20 cellular contexts compared by ENCODE assay signal in the genomic region with DNA sequence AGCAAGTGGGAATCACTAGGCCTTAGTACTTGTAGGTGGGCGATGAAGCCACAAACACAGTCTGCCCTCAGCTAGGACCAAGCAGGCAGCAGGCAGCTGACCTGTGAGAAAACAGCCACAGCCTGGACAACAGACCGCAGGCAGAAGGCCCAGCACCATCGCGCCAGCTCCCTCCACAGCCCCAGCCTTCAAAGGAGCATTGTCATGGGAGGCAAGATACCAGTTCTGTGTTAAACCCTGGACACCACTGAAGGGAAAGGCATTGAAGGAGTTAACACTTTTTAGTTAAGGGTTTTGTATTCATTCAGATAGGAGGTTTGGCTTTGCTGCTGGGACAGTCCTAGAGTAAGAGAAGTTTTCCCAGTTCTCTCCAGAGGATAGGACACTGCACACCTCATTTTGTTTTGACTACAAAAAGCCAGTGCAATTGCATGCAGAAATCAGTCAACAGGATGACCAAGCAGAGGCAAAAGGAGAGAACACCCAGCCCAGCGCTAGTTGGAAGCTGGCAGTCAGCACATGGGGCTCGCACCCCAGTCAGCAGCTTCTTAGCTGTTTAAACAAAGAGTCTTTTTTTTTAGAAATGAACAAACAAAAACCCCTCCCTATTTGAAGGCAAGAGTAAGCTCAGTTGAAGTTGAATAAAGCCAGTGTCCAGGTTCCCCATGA.
DNase-seq lines count a peak whose midpoint lies in the region; ATAC-seq, FAIRE-seq and TF ChIP-seq lines count a peak whose summit lies in the region.
"Had no signal": no experiment of that assay in that cellular context is flagged by ENCODE, and none has a peak within 500 bp of the region (broad histone marks: within the 10 kb centered on the region; RNA-seq: fewer than 3 reads in every experiment).

No MANE protein-coding gene starts in this region.

- POLR2A ChIA-PET in H1 (lab: Charles Lee; ENCODE audit: partially characterized antibody) = interaction anchor here (0.8 to 2.1 kb wide), 2 partner anchors 16 to 288 kb away, joined by 3 to 6 read pairs; no protein-coding TSS in a partner anchor

- no peak for TF ChIP-seq EP300 in H1 (IDR thresholded peaks at IDR 0.05; ENCODE audit: borderline replicate concordance in 1 of 2, low read depth in 2 of 2, low read length in 2 of 2)

- DNase-seq in RWPE2 (ENCODE audit: low spot score) (no peak), H1 (ENCODE audit: low read depth in 1 of 2, low spot score in 2 of 2) (no peak), neural progenitor cell (ENCODE audit: low spot score) (no peak), smooth muscle cell (lab: John Stamatoyannopoulos, UW; ENCODE audit: unreplicated experiment) (no peak)
- DNase-seq in activated CD8-positive, alpha-beta memory T cell treated with anti-CD3 and anti-CD28 coated beads, Interleukin-2, amount 50 U/mL, for 48 hours = no peak
- DNase-seq: ACHN; CD8-positive, alpha-beta T cell; DND-41; GDM1; NCI-H1436 treated with DMSO at 0.1 percent for 48 hours; NCI-H2227 treated with DMSO at 0.1 percent for 48 hours; NCI-H526 treated with DMSO at 0.1 percent for 48 hours; RPMI8226 had no signal

- H3K27ac Mint-ChIP-seq in neural progenitor cell = no peak overlapping the region
- H3K27ac Mint-ChIP-seq: B cell; CD8-positive, alpha-beta T cell; GM23338 had no signal

- H3K4me3 ChIP-seq in RWPE2 (ENCODE audit: severe bottlenecking) = no peak overlapping the region
- no peak overlapping the region for H3K4me3 ChIP-seq in H1 (ENCODE audit: extremely low read depth in 1 of 4, insufficient read depth in 2 of 4, low read depth in 3 of 4, low read length in 4 of 4)
- H3K4me3 ChIP-seq in neural progenitor cell = no peak overlapping the region
- no peak overlapping the region for H3K4me3 ChIP-seq in smooth muscle cell
- H3K4me3 ChIP-seq: GM23338, K562 had no signal

- peaks cover 49% of the 10 kb centered on the region for H3K4me1 Mint-ChIP-seq in neural progenitor cell
- H3K4me1 Mint-ChIP-seq: B cell had no signal

- no peaks in the 10 kb centered on the region for H4K20me1 ChIP-seq in H1 (replicated peaks in 1 of 2; ENCODE audit: control insufficient read depth in 1 of 2, insufficient read depth in 2 of 2, low read length in 2 of 2)
- peaks cover 27% of the 10 kb centered on the region for H4K20me1 ChIP-seq in neural progenitor cell (ENCODE audit: low read depth)
- H4K20me1 ChIP-seq in smooth muscle cell (ENCODE audit: low read depth) = no peaks in the 10 kb centered on the region

- no peak overlapping the region for H3K4me3 Mint-ChIP-seq in neural progenitor cell
- H3K4me3 Mint-ChIP-seq: B cell; CD8-positive, alpha-beta T cell; GM23338 had no signal

- H3K27me3 Mint-ChIP-seq in neural progenitor cell (ENCODE audit: insufficient read depth, low read depth) = peaks cover 2% of the 10 kb centered on the region

- H3K79me1 ChIP-seq in H1 (ENCODE audit: low read depth, low read length) = no peaks in the 10 kb centered on the region

- H3K56ac ChIP-seq in H1 (replicated peaks; ENCODE audit: insufficient read length, low read depth, low read length) = no peak overlapping the region

- ATAC-seq in RWPE2 (ENCODE audit: low read depth) (no peak), GM18870 (IDR thresholded peaks at IDR 0.05; ENCODE audit: unreplicated experiment) (no peak)
- ATAC-seq: CD8-positive, alpha-beta T cell; GM23338; K562 had no signal

- H3K9me3 Mint-ChIP-seq in neural progenitor cell = no peaks in the 10 kb centered on the region
- H3K9me3 Mint-ChIP-seq: CD8-positive, alpha-beta T cell; GM23338 had no signal

- TF ChIP-seq CTCF in RWPE2 (IDR thresholded peaks at IDR 0.05; ENCODE audit: poor library complexity, severe bottlenecking) (no peak), H1 (IDR thresholded peaks at IDR 0.05; ENCODE audit: control extremely low read depth in 1 of 3, insufficient read depth in 1 of 3, low read depth in 1 of 3, low read length in 3 of 3) (no peak), neural progenitor cell (IDR thresholded peaks at IDR 0.05) (no peak), smooth muscle cell (IDR thresholded peaks at IDR 0.05; ENCODE audit: borderline replicate concordance, insufficient read depth, poor library complexity, severe bottlenecking) (no peak)

- TF ChIP-seq RAD21 in H1 (IDR thresholded peaks at IDR 0.05 in 1 of 2, conservative IDR thresholded peaks at IDR 0.05 in 1 of 2; ENCODE audit: low read depth in 2 of 2, low read length in 2 of 2) = no peak

- no peak overlapping the region for H4K8ac ChIP-seq in H1 (ENCODE audit: extremely low read depth, insufficient read depth, low read length)

- H3F3A ChIP-seq in neural progenitor cell (ENCODE audit: low read depth) (peaks cover 28% of the 10 kb centered on the region), smooth muscle cell (ENCODE audit: low read depth) (peaks cover 12% of the 10 kb centered on the region)

- no peak overlapping the region for H2BK120ac ChIP-seq in H1 (replicated peaks; ENCODE audit: low read depth, low read length)

- no peaks in the 10 kb centered on the region for H3K36me3 ChIP-seq in RWPE2 (ENCODE audit: low read depth)
- H3K36me3 ChIP-seq in H1 (ENCODE audit: control insufficient read depth in 2 of 4, insufficient read depth in 4 of 4, low read length in 3 of 4) = no peaks in the 10 kb centered on the region
- no peaks in the 10 kb centered on the region for H3K36me3 ChIP-seq in neural progenitor cell
- H3K36me3 ChIP-seq in smooth muscle cell (ENCODE audit: low read depth) = no peaks in the 10 kb centered on the region

- H4K91ac ChIP-seq in H1 (replicated peaks; ENCODE audit: insufficient read length, low read length) = peak overlapping the region; percentile 61

- no peak overlapping the region for H2BK5ac ChIP-seq in H1 (ENCODE audit: low read depth, low read length)

- H2AFZ ChIP-seq in H1 (ENCODE audit: low read length) (no peak overlapping the region), neural progenitor cell (replicated peaks) (no peak overlapping the region), smooth muscle cell (ENCODE audit: low read depth) (no peak overlapping the region)
- H2AFZ ChIP-seq: GM23338 had no signal

- H3K9me3 ChIP-seq in RWPE2 (ENCODE audit: severe bottlenecking) (no peaks in the 10 kb centered on the region), H1 (ENCODE audit: insufficient read depth in 2 of 2, low read depth in 1 of 2, low read length in 1 of 2) (no peaks in the 10 kb centered on the region), neural progenitor cell (ENCODE audit: low read depth) (no peaks in the 10 kb centered on the region), smooth muscle cell (replicated peaks; ENCODE audit: low read depth) (no peaks in the 10 kb centered on the region)

- no peak overlapping the region for H4K5ac ChIP-seq in H1 (ENCODE audit: insufficient read length, low read depth, low read length)

- peaks cover 19% of the 10 kb centered on the region for H3K36me3 Mint-ChIP-seq in neural progenitor cell
- H3K36me3 Mint-ChIP-seq: CD8-positive, alpha-beta T cell had no signal

- no peak overlapping the region for H3K14ac ChIP-seq in H1 (ENCODE audit: insufficient read length)

- H2BK12ac ChIP-seq in H1 (ENCODE audit: low read depth, low read length) = peak overlapping the region; percentile 54; the same call in 1 of the 2 replicates

- H3K18ac ChIP-seq in H1 (ENCODE audit: extremely low read depth, low read length) = no peak overlapping the region; the same call in 1 of the 2 replicates

- H3K4ac ChIP-seq in H1 (replicated peaks; ENCODE audit: insufficient read length, low read depth, low read length) = peak overlapping the region; percentile 36

- H3K23ac ChIP-seq in H1 (ENCODE audit: insufficient read length) = no peak overlapping the region

- 91% methylated on average over 6 of the region's 6 CpGs; no CpG with 5 or more reads in 1 of the 2 experiments for WGBS in H1 (ENCODE audit: extremely low coverage in 1 of 2, insufficient coverage in 1 of 2, insufficient read length in 1 of 2, insufficient replicate concordance in 2 of 2, low coverage in 1 of 2, low lambda C conversion rate in 2 of 2, missing lambda C conversion rate in 1 of 2), 2 experiments
- 96% methylated on average over 6 of the region's 6 CpGs for WGBS in smooth muscle cell (ENCODE audit: low lambda C conversion rate)

- H2BK15ac ChIP-seq in H1 (ENCODE audit: low read length) = peak overlapping the region; percentile 95

- H3K27ac ChIP-seq in RWPE2 (ENCODE audit: poor library complexity, severe bottlenecking) = peak overlapping the region; percentile 80
- no peak overlapping the region for H3K27ac ChIP-seq in H1 (ENCODE audit: low read depth, low read length)
- no peak overlapping the region for H3K27ac ChIP-seq in neural progenitor cell
- peak overlapping the region; percentile 88 for H3K27ac ChIP-seq in temporal lobe (ENCODE audit: low read depth, low read length)
- no peak overlapping the region for H3K27ac ChIP-seq in smooth muscle cell (ENCODE audit: low read depth)
- H3K27ac ChIP-seq: HL-60 had no signal

- H3K4me1 ChIP-seq in RWPE2 (ENCODE audit: insufficient read depth, poor library complexity, severe bottlenecking) (peaks cover 51% of the 10 kb centered on the region), H1 (replicated peaks in 1 of 4; ENCODE audit: control insufficient read depth in 3 of 4, insufficient read depth in 4 of 4, low read length in 3 of 4) (peaks cover 11 to 25% (median 18%) of the 10 kb centered on the region in 4 experiments), neural progenitor cell (peaks cover 31% of the 10 kb centered on the region), smooth muscle cell (ENCODE audit: low read depth) (peaks cover 13% of the 10 kb centered on the region)

- FAIRE-seq in H1 (lab: Jason Lieb, UNC) = no peak
- FAIRE-seq: GM12892, K562 had no signal

- H3K79me2 ChIP-seq in H1 (ENCODE audit: control insufficient read depth in 1 of 2, insufficient read depth in 2 of 2, low read length in 2 of 2) = no peaks in the 10 kb centered on the region
- no peaks in the 10 kb centered on the region for H3K79me2 ChIP-seq in neural progenitor cell (ENCODE audit: low read depth)
- H3K79me2 ChIP-seq in smooth muscle cell (ENCODE audit: low read depth) = no peaks in the 10 kb centered on the region

- H2AK5ac ChIP-seq in H1 (ENCODE audit: low read depth, low read length) = peak overlapping the region; percentile 76; the same call in 1 of the 2 replicates

- CTCF ChIA-PET in H1 (lab: Charles Lee; ENCODE audit: partially characterized antibody) = interaction anchor here (0.9 to 7.4 kb wide), 6 partner anchors 8 to 260 kb away, joined by 3 to 49 read pairs (median 5); no protein-coding TSS in a partner anchor

- H3K9ac ChIP-seq in H1 (replicated peaks in 1 of 4; ENCODE audit: extremely low read depth in 1 of 4, low read depth in 3 of 4, low read length in 3 of 4) (no peak overlapping the region), neural progenitor cell (no peak overlapping the region), smooth muscle cell (ENCODE audit: low read depth) (no peak overlapping the region)

- 0 out of 2 replicates have a peak overlapping the region, but pooled peaks have one; percentile 41 for H2BK20ac ChIP-seq in H1 (ENCODE audit: low read length)

- H3K27me3 ChIP-seq in RWPE2 (ENCODE audit: insufficient read depth, poor library complexity, severe bottlenecking) (no peaks in the 10 kb centered on the region), H1 (replicated peaks in 1 of 4; ENCODE audit: control insufficient read depth in 3 of 4, extremely low read depth in 1 of 4, insufficient read depth in 3 of 4, low read length in 3 of 4) (no peaks in the 10 kb centered on the region), neural progenitor cell (peaks cover 25% of the 10 kb centered on the region), smooth muscle cell (ENCODE audit: low read depth) (no peaks in the 10 kb centered on the region)

- TF ChIP-seq POLR2A in H1 (IDR thresholded peaks at IDR 0.05; ENCODE audit: control extremely low read depth in 1 of 2, low read depth in 2 of 2, low read length in 2 of 2) = no peak

- H3K23me2 ChIP-seq in H1 (ENCODE audit: low read depth, low read length) = no peaks in the 10 kb centered on the region

- no peak overlapping the region for H3K4me2 ChIP-seq in H1 (ENCODE audit: insufficient read depth in 1 of 2, low read depth in 2 of 2, low read length in 2 of 2)
- H3K4me2 ChIP-seq in neural progenitor cell = peak overlapping the region; percentile 28
- no peak overlapping the region for H3K4me2 ChIP-seq in smooth muscle cell
- H3K4me2 ChIP-seq: GM23338 had no signal

Comparison
In these comparisons a context has a peak if more than half of its experiments do, and no peak if none do; other contexts are left out.
1. H3K27ac ChIP-seq: peak in RWPE2 (single experiment) and temporal lobe (single experiment); none in H1 (single experiment), neural progenitor cell (single experiment) and smooth muscle cell (single experiment).